In genomic region chr11:69471329-69472052, GRCh38 we compare ENCODE assay signal across 20 cellular contexts. TPM values are rescaled to one million over a fixed set of nuclear protein-coding genes. Genes with fewer than 3 reads are reported as not detected.
DNase-seq lines count a peak whose midpoint lies in the region; ATAC-seq and TF ChIP-seq lines count a peak whose summit lies in the region.
"Had no signal": no experiment of that assay in that cellular context is flagged by ENCODE, and none has a peak within 500 bp of the region (broad histone marks: within the 10 kb centered on the region; RNA-seq: fewer than 3 reads in every experiment).

No MANE protein-coding gene starts in this region.

- H3K9me3 ChIP-seq in mesenchymal stem cell (ENCODE audit: control insufficient read depth, low read length) (peaks cover 13% of the 10 kb centered on the region), spleen (peaks cover 0 to 9% (median 6%) of the 10 kb centered on the region in 8 donors), MM.1S (replicated peaks; ENCODE audit: insufficient read depth, low read length) (no peaks in the 10 kb centered on the region)
- H3K9me3 ChIP-seq: neutrophil had no signal

- intact Hi-C loops in spleen (cut with DNase I; ENCODE audit: low total_unique reads), result no loop called here

- no peaks in the 10 kb centered on the region for H3K9me2 ChIP-seq in MM.1S (replicated peaks; ENCODE audit: insufficient read depth, low read length)

- peaks cover 22% of the 10 kb centered on the region for H3K27me3 Mint-ChIP-seq in WTC11 (ENCODE audit: low read depth)

- no peak overlapping the region for H3K23ac ChIP-seq in mesenchymal stem cell (ENCODE audit: low read length in 2 of 2)

- no peak overlapping the region for H2BK5ac ChIP-seq in mesenchymal stem cell (ENCODE audit: low read depth, low read length, poor library complexity, severe bottlenecking)

- POLR2A ChIA-PET in WTC11 (lab: Charles Lee), result no interaction called here

- no peak overlapping the region for H3K18ac ChIP-seq in mesenchymal stem cell (ENCODE audit: low read depth in 1 of 2, low read length in 2 of 2)

- no peaks in the 10 kb centered on the region for H3F3A ChIP-seq in MM.1S (ENCODE audit: insufficient read depth, low read length)

- peaks cover 14% of the 10 kb centered on the region for H3K4me1 Mint-ChIP-seq in WTC11
- H3K4me1 Mint-ChIP-seq: activated naive CD8-positive, alpha-beta T cell treated with anti-CD3 and anti-CD28 coated beads, Interleukin-2, amount 10 ng/mL, durations not matched to agents 7 days and 5 days had no signal

- no peak overlapping the region for H2AK5ac ChIP-seq in mesenchymal stem cell (ENCODE audit: low read length, severe bottlenecking)

- H2BK120ac ChIP-seq in mesenchymal stem cell (ENCODE audit: low read depth, low read length), result no peak overlapping the region

- peaks cover 9% of the 10 kb centered on the region for H3K9me3 Mint-ChIP-seq in WTC11
- H3K9me3 Mint-ChIP-seq: activated naive CD8-positive, alpha-beta T cell treated with anti-CD3 and anti-CD28 coated beads, Interleukin-2, amount 10 ng/mL, durations not matched to agents 7 days and 5 days had no signal

- H4K91ac ChIP-seq in mesenchymal stem cell (ENCODE audit: low read length), result no peak overlapping the region

- H3K27me3 ChIP-seq in mesenchymal stem cell (ENCODE audit: control insufficient read depth in 1 of 2, insufficient read depth in 1 of 2, low read length in 2 of 2) (peaks cover 6 to 8% of the 10 kb centered on the region in 2 experiments), spleen (replicated peaks in 1 of 7) (peaks cover 0 to 21% (median 0%) of the 10 kb centered on the region in 7 donors), MM.1S (replicated peaks; ENCODE audit: insufficient read depth, low read length) (peaks cover 99% of the 10 kb centered on the region)
- H3K27me3 ChIP-seq: hepatocyte had no signal

- WGBS in mesenchymal stem cell, result 73% methylated on average over 28 of the region's 35 CpGs
- WGBS in spleen, 5 donors, result 30 to 36% (median 32%) methylated on average over 34 to 35 of the region's 35 CpGs

- no peak overlapping the region for H3K27ac ChIP-seq in mesenchymal stem cell (ENCODE audit: low read length, poor library complexity, severe bottlenecking)
- peak overlapping the region in 5 of 8 donors; percentile 35 to 65 (median 59) for H3K27ac ChIP-seq in spleen
- H3K27ac ChIP-seq in MM.1S (ENCODE audit: low read length), result no peak overlapping the region
- H3K27ac ChIP-seq: C4-2B, esophagus muscularis mucosa, hepatocyte, neutrophil, stomach had no signal

- no peak overlapping the region for H3K27ac Mint-ChIP-seq in WTC11
- H3K27ac Mint-ChIP-seq: activated naive CD8-positive, alpha-beta T cell treated with anti-CD3 and anti-CD28 coated beads, Interleukin-2, amount 10 ng/mL, durations not matched to agents 7 days and 5 days; activated T-cell treated with anti-CD3 and anti-CD28 coated beads, Interleukin-2, amount 50 U/mL, for 24 hours had no signal

- H2BK15ac ChIP-seq in mesenchymal stem cell (ENCODE audit: low read depth, poor library complexity, severe bottlenecking), result peak overlapping the region; percentile 3

- H3K36me3 ChIP-seq in mesenchymal stem cell (ENCODE audit: control insufficient read depth in 1 of 2, insufficient read depth in 2 of 2, low read depth in 1 of 2, low read length in 2 of 2), result no peaks in the 10 kb centered on the region
- no peaks in the 10 kb centered on the region for H3K36me3 ChIP-seq in spleen
- H3K36me3 ChIP-seq in MM.1S (replicated peaks; ENCODE audit: insufficient read depth, low read length), result no peaks in the 10 kb centered on the region
- H3K36me3 ChIP-seq: esophagus muscularis mucosa, neutrophil, stomach had no signal

- H3K4me3 Mint-ChIP-seq in WTC11, result no peak overlapping the region
- H3K4me3 Mint-ChIP-seq: activated naive CD8-positive, alpha-beta T cell treated with anti-CD3 and anti-CD28 coated beads, Interleukin-2, amount 10 ng/mL, durations not matched to agents 7 days and 5 days; activated T-cell treated with anti-CD3 and anti-CD28 coated beads, Interleukin-2, amount 50 U/mL, for 24 hours had no signal

- DNase-seq in WTC11 (ENCODE audit: low spot score), result no peak
- peak; percentile 36 for DNase-seq in epithelial cell of esophagus (ENCODE audit: low read depth)
- DNase-seq in mesenchymal stem cell, result no peak
- DNase-seq in spleen, result peak; percentile 54
- no peak for DNase-seq in NCI-H1694 (lab: John Stamatoyannopoulos, UW)
- DNase-seq in MM.1S, result no peak
- DNase-seq: activated CD4-positive, alpha-beta T cell treated with anti-CD3 and anti-CD28 coated beads, Interleukin-2, amount 50 U/mL, for 1 hour; activated naive CD8-positive, alpha-beta T cell treated with anti-CD3 and anti-CD28 coated beads, Interleukin-2, amount 10 ng/mL, durations not matched to agents 7 days and 5 days; activated T-cell treated with anti-CD3 and anti-CD28 coated beads, Interleukin-2, amount 50 U/mL, for 24 hours; KG1; mammary epithelial cell; NCI-H2227 treated with DMSO at 0.1 percent for 48 hours; stomach; T-helper 9 cell had no signal

- H4K20me1 ChIP-seq in MM.1S (ENCODE audit: insufficient read depth, low read length), result no peaks in the 10 kb centered on the region

- no peaks in the 10 kb centered on the region for H3K4me1 ChIP-seq in mesenchymal stem cell (ENCODE audit: control insufficient read depth, insufficient read depth, low read depth, low read length)
- H3K4me1 ChIP-seq in spleen, result peaks cover 0 to 27% (median 13%) of the 10 kb centered on the region in 6 donors
- H3K4me1 ChIP-seq in MM.1S (ENCODE audit: low read length), result no peaks in the 10 kb centered on the region
- H3K4me1 ChIP-seq: stomach had no signal

- no peak overlapping the region for H4K8ac ChIP-seq in mesenchymal stem cell (ENCODE audit: low read length)

- no peak for TF ChIP-seq POLR2A in spleen (IDR thresholded peaks at IDR 0.05)

- no peak overlapping the region for H3K4me3 ChIP-seq in epithelial cell of esophagus (ENCODE audit: low read length)
- no peak overlapping the region for H3K4me3 ChIP-seq in mesenchymal stem cell (ENCODE audit: insufficient read depth in 1 of 2, low read depth in 1 of 2, low read length in 2 of 2)
- H3K4me3 ChIP-seq in spleen, result no peak overlapping the region
- H3K4me3 ChIP-seq in MM.1S (ENCODE audit: low read length), result no peak overlapping the region
- H3K4me3 ChIP-seq: esophagus muscularis mucosa, hepatocyte, stomach had no signal

- H3K4me2 ChIP-seq in mesenchymal stem cell (ENCODE audit: low read length, poor library complexity, severe bottlenecking), result no peak overlapping the region
- H3K4me2 ChIP-seq in MM.1S (ENCODE audit: low read depth, low read length), result no peak overlapping the region
- H3K4me2 ChIP-seq: hepatocyte had no signal

- H3K9ac ChIP-seq in mesenchymal stem cell (ENCODE audit: low read length) (no peak overlapping the region), MM.1S (ENCODE audit: low read length) (no peak overlapping the region)

- CTCF ChIA-PET in WTC11 (lab: Charles Lee), result no interaction called here

- no peak overlapping the region for H3K14ac ChIP-seq in mesenchymal stem cell (ENCODE audit: low read length in 2 of 2)

- peak; percentile 36; the same call in 1 of the 2 replicates for ATAC-seq in WTC11
- ATAC-seq in HG02759 (IDR thresholded peaks at IDR 0.05; ENCODE audit: unreplicated experiment), result no peak

- H3K79me2 ChIP-seq in MM.1S (ENCODE audit: low read length), result no peaks in the 10 kb centered on the region
- H3K79me2 ChIP-seq: hepatocyte had no signal

- no peak for TF ChIP-seq CTCF in WTC11 (IDR thresholded peaks at IDR 0.05)
- TF ChIP-seq CTCF in epithelial cell of esophagus (IDR thresholded peaks at IDR 0.05; ENCODE audit: insufficient read depth, low read depth, low read length, missing control alignments), result no peak
- no peak for TF ChIP-seq CTCF in spleen (IDR thresholded peaks at IDR 0.05 in 8 of 11, conservative IDR thresholded peaks at IDR 0.05 in 3 of 11)
- no peak for TF ChIP-seq CTCF in MM.1S (IDR thresholded peaks at IDR 0.05; ENCODE audit: low read length)

- peak overlapping the region in 1 of 2 experiments; percentile 82 for H3K4ac ChIP-seq in mesenchymal stem cell (ENCODE audit: low read depth in 1 of 2, low read length in 2 of 2)

- no peak overlapping the region for H2AFZ ChIP-seq in mesenchymal stem cell (ENCODE audit: low read depth, low read length)
- no peak overlapping the region for H2AFZ ChIP-seq in MM.1S (ENCODE audit: low read length)
- H2AFZ ChIP-seq: hepatocyte had no signal

- H3K36me3 Mint-ChIP-seq in WTC11, result peaks cover 9% of the 10 kb centered on the region
- H3K36me3 Mint-ChIP-seq: activated naive CD8-positive, alpha-beta T cell treated with anti-CD3 and anti-CD28 coated beads, Interleukin-2, amount 10 ng/mL, durations not matched to agents 7 days and 5 days had no signal

- H2BK12ac ChIP-seq in mesenchymal stem cell (ENCODE audit: low read length in 2 of 2), result no peak overlapping the region

- no peaks in the 10 kb centered on the region for H3K79me1 ChIP-seq in mesenchymal stem cell (replicated peaks; ENCODE audit: low read length, poor library complexity, severe bottlenecking)

TF ChIP-seq in WTC11, 78 proteins besides CTCF, POLR2A, EP300 and RAD21:
- TF ChIP-seq ESRRA (CRISPR knock-in tag; IDR thresholded peaks at IDR 0.05; ENCODE audit: borderline replicate concordance), result no peak
- no peak for TF ChIP-seq NR2C2 (CRISPR knock-in tag; IDR thresholded peaks at IDR 0.05)
- TF ChIP-seq TCF7 (CRISPR knock-in tag; IDR thresholded peaks at IDR 0.05; ENCODE audit: low read depth), result no peak

RNA-seq across cellular contexts. Expression of gene LINC01488, which starts 10.0 kb away (rescaled TPM):
- total RNA-seq in WTC11 (2021), result not detected in 3 replicates
- polyA plus RNA-seq in mesenchymal stem cell (2013, experiment 1 of 2), result not detected
- not detected for polyA plus RNA-seq in mesenchymal stem cell (2013, experiment 2 of 2)
- not detected for total RNA-seq in spleen
- not detected for polyA plus RNA-seq in spleen
- total RNA-seq: activated naive CD8-positive, alpha-beta T cell treated with anti-CD3 and anti-CD28 coated beads, Interleukin-2, amount 10 ng/mL, durations not matched to agents 7 days and 5 days; Daoy; esophagus muscularis mucosa; mammary epithelial cell; stomach had no signal
- polyA plus RNA-seq: mammary epithelial cell, stomach had no signal

Comparison
In these comparisons a context has a peak if more than half of its experiments do, and no peak if none do; other contexts are left out.
1. DNase-seq: peak in epithelial cell of esophagus (single experiment) and spleen (single experiment); none in WTC11 (single experiment), mesenchymal stem cell (single experiment), NCI-H1694 (single experiment) and MM.1S (single experiment).
2. H3K27ac ChIP-seq: peak in spleen (5 of 8); none in mesenchymal stem cell (single experiment) and MM.1S (single experiment).